In the genomic region with DNA sequence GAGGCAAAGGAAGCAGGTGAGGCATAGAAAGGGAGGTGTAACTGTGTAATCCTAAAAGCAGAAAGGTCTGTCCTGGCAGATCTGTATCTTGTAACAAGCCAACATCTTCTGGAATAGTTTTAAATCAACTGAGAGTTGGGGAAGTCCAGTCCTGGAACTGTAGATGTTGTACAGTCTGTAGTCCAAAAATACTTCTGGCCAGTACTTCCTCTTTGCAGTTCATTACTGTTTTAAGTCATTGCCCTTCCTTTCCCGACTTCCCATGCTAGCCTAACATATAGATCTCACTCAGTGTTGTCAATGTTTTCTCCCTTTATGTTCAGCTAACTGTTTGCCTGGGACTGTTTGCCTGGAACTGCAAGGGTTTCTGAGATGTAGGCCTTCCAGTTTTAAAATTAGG, we compare ENCODE assay signal across 27 cellular contexts.
DNase-seq lines count a peak whose midpoint lies in the region; ATAC-seq and TF ChIP-seq lines count a peak whose summit lies in the region.
"Had no signal": no experiment of that assay in that cellular context is flagged by ENCODE, and none has a peak within 500 bp of the region (broad histone marks: within the 10 kb centered on the region; RNA-seq: fewer than 3 reads in every experiment).

No MANE protein-coding gene starts in this region.

- H2AFZ ChIP-seq in H9 (ENCODE audit: low read length) (peak overlapping the region; percentile 65), trophoblast cell (ENCODE audit: insufficient read depth, low read length, poor library complexity) (no peak overlapping the region)

- no peaks in the 10 kb centered on the region for H3K27me3 Mint-ChIP-seq in H9 (ENCODE audit: low read depth)
- no peaks in the 10 kb centered on the region for H3K27me3 Mint-ChIP-seq in WTC11 (ENCODE audit: low read depth)
- no peaks in the 10 kb centered on the region for H3K27me3 Mint-ChIP-seq in mesothelial cell of epicardium (ENCODE audit: low read depth)

- H3K18ac ChIP-seq in H9 (ENCODE audit: insufficient read length, low read depth, low read length) = no peak overlapping the region
- H3K18ac ChIP-seq in trophoblast cell (ENCODE audit: low read length) = no peak overlapping the region

- H2BK120ac ChIP-seq in H9 (ENCODE audit: low read depth, low read length, poor library complexity, severe bottlenecking) (no peak overlapping the region), trophoblast cell (ENCODE audit: insufficient read depth, low read length, poor library complexity) (no peak overlapping the region)

- H4K5ac ChIP-seq in H9 (ENCODE audit: insufficient read length, low read depth, low read length) = no peak overlapping the region

- no peaks in the 10 kb centered on the region for H3K36me3 ChIP-seq in trophoblast cell (ENCODE audit: control insufficient read depth in 1 of 2, insufficient read depth in 2 of 2, low read length in 2 of 2)

- H2AK5ac ChIP-seq in H9 (ENCODE audit: insufficient read length, low read length) = no peak overlapping the region
- H2AK5ac ChIP-seq in trophoblast cell (ENCODE audit: low read length) = no peak overlapping the region

- no peak overlapping the region for H2BK5ac ChIP-seq in H9 (ENCODE audit: insufficient read length, low read length)
- no peak overlapping the region for H2BK5ac ChIP-seq in trophoblast cell (ENCODE audit: low read depth, low read length, poor library complexity)

- H4K8ac ChIP-seq in H9 (replicated peaks; ENCODE audit: insufficient read length, low read depth, low read length) (no peak overlapping the region), trophoblast cell (ENCODE audit: low read depth, low read length) (no peak overlapping the region)

- H3K4me2 ChIP-seq in H9 (ENCODE audit: insufficient read depth, insufficient read length, low read length) (no peak overlapping the region), trophoblast cell (ENCODE audit: low read length) (no peak overlapping the region)

- DNase-seq in H9 (no peak), NB4 (ENCODE audit: low read depth) (peak; percentile 4), WTC11 (ENCODE audit: low spot score) (no peak), mesothelial cell of epicardium (ENCODE audit: low spot score in 2 of 2, unreplicated experiment in 2 of 2) (no peak), trophoblast cell (no peak), nucleus accumbens (lab: John Stamatoyannopoulos, UW) (no peak)
- DNase-seq in stimulated activated naive CD4-positive, alpha-beta T cell (lab: John Stamatoyannopoulos, UW) = no peak
- DNase-seq: AML-193; Caco-2; CD8-positive, alpha-beta T cell; DMS 273 treated with DMSO at 0.1 percent for 48 hours; DMS79 treated with DMSO at 0.1 percent for 48 hours; GF-D8; Karpas-422; NCI-H1092; NCI-H1417 treated with DMSO at 0.1 percent for 48 hours; NCI-H187; NCI-H2081 treated with DMSO at 0.1 percent for 48 hours; NCI-H2171; NCI-H226; NCI-H510A; NCI-H69; SHP77; SW 1271 had no signal

- H3K27me3 ChIP-seq in H9 (ENCODE audit: insufficient read depth, low read length) (no peaks in the 10 kb centered on the region), trophoblast cell (ENCODE audit: insufficient read depth, low read length) (no peaks in the 10 kb centered on the region)

- WGBS in H9 (ENCODE audit: extremely low coverage, insufficient read length, low lambda C conversion rate) = no CpG with 5 or more reads among the region's 1 CpG
- WGBS in trophoblast cell (ENCODE audit: extremely low coverage, insufficient coverage, insufficient read length) = no CpG with 5 or more reads among the region's 1 CpG

- H3K9me3 Mint-ChIP-seq in H9 (no peaks in the 10 kb centered on the region), WTC11 (no peaks in the 10 kb centered on the region), mesothelial cell of epicardium (peaks cover 4% of the 10 kb centered on the region)

- no peak overlapping the region for H2BK12ac ChIP-seq in H9 (ENCODE audit: insufficient read length, low read depth, low read length)
- no peak overlapping the region for H2BK12ac ChIP-seq in trophoblast cell (ENCODE audit: low read length)

- H3K4me3 Mint-ChIP-seq in H9 (no peak overlapping the region), WTC11 (no peak overlapping the region), mesothelial cell of epicardium (no peak overlapping the region)
- H3K4me3 Mint-ChIP-seq: CD8-positive, alpha-beta T cell had no signal

- no peak overlapping the region for H3T11ph ChIP-seq in H9 (ENCODE audit: low read length)

- no peak overlapping the region for H3K14ac ChIP-seq in H9 (ENCODE audit: insufficient read depth, low read length)
- no peak overlapping the region for H3K14ac ChIP-seq in trophoblast cell (ENCODE audit: low read length)

- H4K20me1 ChIP-seq in H9 (ENCODE audit: control insufficient read depth, insufficient read depth, insufficient read length) = no peaks in the 10 kb centered on the region

- no peak for ATAC-seq in WTC11
- ATAC-seq in GM19467 (IDR thresholded peaks at IDR 0.05; ENCODE audit: unreplicated experiment) = no peak
- ATAC-seq: CD8-positive, alpha-beta T cell; Panc1 had no signal

- H3K27ac ChIP-seq in H9 (ENCODE audit: insufficient read length, low read depth, low read length) (no peak overlapping the region), trophoblast cell (ENCODE audit: low read depth, low read length) (no peak overlapping the region)
- H3K27ac ChIP-seq: RWPE1 had no signal

- H3K23ac ChIP-seq in H9 (ENCODE audit: insufficient read length, low read depth, low read length) (no peak overlapping the region), trophoblast cell (ENCODE audit: low read length) (no peak overlapping the region)

- peaks cover 3% of the 10 kb centered on the region; the same call in 1 of the 2 replicates for H3K4me1 ChIP-seq in H9 (ENCODE audit: insufficient read depth, low read length)
- peaks cover 2 to 5% of the 10 kb centered on the region in 2 experiments for H3K4me1 ChIP-seq in trophoblast cell (ENCODE audit: control insufficient read depth in 1 of 2, insufficient read depth in 2 of 2, low read length in 2 of 2)
- H3K4me1 ChIP-seq: Caco-2 had no signal

- H3K36me3 Mint-ChIP-seq in H9 (ENCODE audit: insufficient read depth in 1 of 3, low read depth in 3 of 3) (no peaks in the 10 kb centered on the region), WTC11 (no peaks in the 10 kb centered on the region), mesothelial cell of epicardium (no peaks in the 10 kb centered on the region)
- H3K36me3 Mint-ChIP-seq: CD8-positive, alpha-beta T cell had no signal

- TF ChIP-seq CTCF in H9 (conservative IDR thresholded peaks at IDR 0.05) (no peak), NB4 (IDR thresholded peaks at IDR 0.05; ENCODE audit: low read depth, low read length) (no peak), WTC11 (IDR thresholded peaks at IDR 0.05) (no peak), mesothelial cell of epicardium (IDR thresholded peaks at IDR 0.05; ENCODE audit: unreplicated experiment) (no peak)

- H3K9me3 ChIP-seq in H9 (ENCODE audit: control insufficient read depth, low read depth, low read length) = no peaks in the 10 kb centered on the region
- H3K9me3 ChIP-seq in trophoblast cell (ENCODE audit: insufficient read depth, low read depth, low read length) = no peaks in the 10 kb centered on the region
- H3K9me3 ChIP-seq: Caco-2 had no signal

- H3K4me3 ChIP-seq in NB4 (ENCODE audit: low read depth, low read length) (no peak overlapping the region), trophoblast cell (ENCODE audit: low read depth, low read length) (no peak overlapping the region)

- H3K27ac Mint-ChIP-seq in H9 = no peak overlapping the region; a peak in 1 of 7 replicates
- peak overlapping the region; percentile 51; the same call in 1 of the 2 replicates for H3K27ac Mint-ChIP-seq in WTC11
- peak overlapping the region; percentile 11 for H3K27ac Mint-ChIP-seq in mesothelial cell of epicardium
- H3K27ac Mint-ChIP-seq: CD8-positive, alpha-beta T cell had no signal

- H3K23me2 ChIP-seq in H9 (ENCODE audit: insufficient read length, low read depth, low read length, poor library complexity, severe bottlenecking) = no peaks in the 10 kb centered on the region

- H2BK15ac ChIP-seq in H9 (ENCODE audit: low read depth, low read length) = no peak overlapping the region

- H4K12ac ChIP-seq in trophoblast cell (ENCODE audit: low read depth, low read length) = no peak overlapping the region

- POLR2A ChIA-PET in WTC11 (lab: Charles Lee) = no interaction called here

- no peak overlapping the region for H3K56ac ChIP-seq in H9 (ENCODE audit: insufficient read length, low read depth, low read length)

- H4K91ac ChIP-seq in H9 (ENCODE audit: insufficient read length, low read depth, low read length) (no peak overlapping the region), trophoblast cell (ENCODE audit: low read depth, low read length) (no peak overlapping the region)

- no peak overlapping the region for H3K9ac ChIP-seq in H9 (ENCODE audit: extremely low read depth, insufficient read length, low read length)
- H3K9ac ChIP-seq in trophoblast cell (ENCODE audit: low read length) = no peak overlapping the region

- H3K4ac ChIP-seq in H9 (ENCODE audit: low read depth, low read length) (no peak overlapping the region), trophoblast cell (ENCODE audit: low read depth, low read length) (no peak overlapping the region)

- H3K79me1 ChIP-seq in H9 (ENCODE audit: insufficient read depth, low read depth, low read length, poor library complexity, severe bottlenecking) (no peaks in the 10 kb centered on the region), trophoblast cell (ENCODE audit: low read length) (no peaks in the 10 kb centered on the region)

- H3K79me2 ChIP-seq in H9 (ENCODE audit: insufficient read depth, low read length) (no peaks in the 10 kb centered on the region), trophoblast cell (ENCODE audit: control insufficient read depth, insufficient read depth, low read length, poor library complexity) (no peaks in the 10 kb centered on the region)

- no peak overlapping the region for H2BK20ac ChIP-seq in H9 (ENCODE audit: low read depth, low read length, poor library complexity, severe bottlenecking)

- no peak for TF ChIP-seq POLR2A in NB4 (IDR thresholded peaks at IDR 0.05; ENCODE audit: extremely low read depth, insufficient read length)

- CTCF ChIA-PET in WTC11 (lab: Charles Lee) = interaction anchor here (1.0 kb wide), 1 partner anchor 132 kb away, joined by 3 read pairs; no protein-coding TSS in a partner anchor

- H3K4me1 Mint-ChIP-seq in H9 (peaks cover 11 to 12% of the 10 kb centered on the region in 2 experiments), WTC11 (peaks cover 21% of the 10 kb centered on the region), mesothelial cell of epicardium (peaks cover 6% of the 10 kb centered on the region)

TF ChIP-seq in WTC11, 78 proteins besides CTCF, POLR2A, EP300 and RAD21 (continues in another document):
- TF ChIP-seq, protein P1, sequence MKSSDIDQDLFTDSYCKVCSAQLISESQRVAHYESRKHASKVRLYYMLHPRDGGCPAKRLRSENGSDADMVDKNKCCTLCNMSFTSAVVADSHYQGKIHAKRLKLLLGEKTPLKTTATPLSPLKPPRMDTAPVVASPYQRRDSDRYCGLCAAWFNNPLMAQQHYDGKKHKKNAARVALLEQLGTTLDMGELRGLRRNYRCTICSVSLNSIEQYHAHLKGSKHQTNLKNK (CRISPR knock-in tag; IDR thresholded peaks at IDR 0.05) = no peak
- TF ChIP-seq RORB (CRISPR knock-in tag; IDR thresholded peaks at IDR 0.05) (no peak), ZNF138 (CRISPR knock-in tag; conservative IDR thresholded peaks at IDR 0.05) (no peak), RELA (CRISPR knock-in tag; IDR thresholded peaks at IDR 0.05; ENCODE audit: borderline replicate concordance) (no peak), GTF2I (CRISPR knock-in tag; conservative IDR thresholded peaks at IDR 0.05) (no peak)

Comparison
In these comparisons a context has a peak if more than half of its experiments do, and no peak if none do; other contexts are left out.
1. H3K27ac Mint-ChIP-seq: peak in WTC11 (single experiment) and mesothelial cell of epicardium (single experiment); none in H9 (0 of 3).